14 cellular contexts compared by ENCODE assay signal in genomic region chr10:126216221-126216701, GRCh38.
DNase-seq lines count a peak whose midpoint lies in the region; ATAC-seq and TF ChIP-seq lines count a peak whose summit lies in the region.
"Had no signal": no experiment of that assay in that cellular context is flagged by ENCODE, and none has a peak within 500 bp of the region (broad histone marks: within the 10 kb centered on the region; RNA-seq: fewer than 3 reads in every experiment).

No MANE protein-coding gene starts in this region.

- TF ChIP-seq CTCF in ovary (IDR thresholded peaks at IDR 0.05): no peak
- no peak for TF ChIP-seq CTCF in psoas muscle (IDR thresholded peaks at IDR 0.05)

- 37 to 48% (median 38%) methylated on average over 9 of the region's 9 CpGs for WGBS in ovary, 3 donors
- 65 to 70% (median 67%) methylated on average over 9 of the region's 9 CpGs for WGBS in psoas muscle, 3 donors

- no peaks in the 10 kb centered on the region for H3K36me3 ChIP-seq in ovary
- H3K36me3 ChIP-seq in psoas muscle (ENCODE audit: insufficient read depth in 1 of 2, low read depth in 1 of 2): no peaks in the 10 kb centered on the region

- DNase-seq in GM03348 (ENCODE audit: low spot score) (peak; percentile 43), amniotic epithelial cell (ENCODE audit: low read depth) (peak; percentile 84), foreskin melanocyte (peak; percentile 98), skeletal muscle cell (ENCODE audit: low read depth) (peak; percentile 92), T-helper 1 cell (no peak), ovary (no peak), NAMALWA (ENCODE audit: low spot score) (no peak), psoas muscle (no peak)
- DNase-seq: activated CD4-positive, alpha-beta memory T cell treated with anti-CD3 and anti-CD28 coated beads, Interleukin-2, amount 10 ng/mL, durations not matched to agents 7 days and 5 days; activated effector memory CD4-positive, alpha-beta T cell treated with Interleukin-2 at 50 U/mL for 16 hours; C1 segment of cervical spinal cord; NCI-H1436; NCI-H510A treated with DMSO at 0.1 percent for 48 hours had no signal

- no peaks in the 10 kb centered on the region for H3K9me3 ChIP-seq in ovary
- H3K9me3 ChIP-seq in psoas muscle: no peaks in the 10 kb centered on the region

- H3K27me3 ChIP-seq in ovary: no peaks in the 10 kb centered on the region
- no peaks in the 10 kb centered on the region for H3K27me3 ChIP-seq in psoas muscle (ENCODE audit: insufficient read depth in 3 of 3, low read length in 2 of 3)

- TF ChIP-seq EP300 in ovary (IDR thresholded peaks at IDR 0.05): no peak

- H3K4me1 ChIP-seq in ovary (ENCODE audit: insufficient read depth): peaks cover 16% of the 10 kb centered on the region
- no peaks in the 10 kb centered on the region for H3K4me1 ChIP-seq in psoas muscle

- intact Hi-C loops in ovary (cut with DNase I): no loop called here
- intact Hi-C loops in psoas muscle (cut with DNase I): no loop called here

- TF ChIP-seq POLR2A in ovary (IDR thresholded peaks at IDR 0.05): no peak

- ATAC-seq in psoas muscle: no peak
- ATAC-seq: stimulated activated effector memory CD8-positive, alpha-beta T cell treated with anti-CD3 and anti-CD28 coated beads, Interleukin-12 subunit alpha, Interleukin-12 subunit beta, amount 100 ng/mL, for 72 hours had no signal

- H3K27ac ChIP-seq in ovary: peak overlapping the region in 1 of 2 donors; percentile 55
- no peak overlapping the region for H3K27ac ChIP-seq in psoas muscle

- H3K4me3 ChIP-seq in skeletal muscle cell (ENCODE audit: low read depth, low read length) (no peak overlapping the region), ovary (no peak overlapping the region), psoas muscle (no peak overlapping the region)

Comparison
In these comparisons a context has a peak if more than half of its experiments do, and no peak if none do; other contexts are left out.
1. DNase-seq: peak in GM03348 (single experiment), amniotic epithelial cell (single experiment), foreskin melanocyte (single experiment) and skeletal muscle cell (single experiment); none in T-helper 1 cell (0 of 5), ovary (0 of 5), NAMALWA (single experiment) and psoas muscle (0 of 2).